In genomic region chr2:15788458-15789229, GRCh38 we compare ENCODE assay signal across 22 cellular contexts.
"Had no signal": no experiment of that assay in that cellular context is flagged by ENCODE, and none has a peak within 500 bp of the region (broad histone marks: within the 10 kb centered on the region; RNA-seq: fewer than 3 reads in every experiment).

No MANE protein-coding gene starts in this region.

- H3K9me3 ChIP-seq: breast epithelium, lower lobe of right lung, right atrium auricular region, tibial artery had no signal

- H3K4me3 ChIP-seq: breast epithelium, coronary artery, dorsolateral prefrontal cortex, lower lobe of right lung, right atrium auricular region, smooth muscle cell, tibial artery had no signal

- H3K4me1 ChIP-seq: breast epithelium, lower lobe of right lung, tibial artery had no signal

- H3K27me3 ChIP-seq: right atrium auricular region had no signal

- H3K27ac ChIP-seq: breast epithelium, coronary artery, dorsolateral prefrontal cortex, lower lobe of right lung, right atrium auricular region, tibial artery had no signal

- H3K36me3 ChIP-seq: breast epithelium, lower lobe of right lung, right atrium auricular region, tibial artery had no signal

- H3K4me1 Mint-ChIP-seq: memory B cell; stimulated activated effector memory CD8-positive, alpha-beta T cell treated with anti-CD3 and anti-CD28 coated beads, Interleukin-12 subunit alpha, Interleukin-12 subunit beta, amount 100 ng/mL, for 72 hours had no signal

- H3K9me3 Mint-ChIP-seq: stimulated activated effector memory CD8-positive, alpha-beta T cell treated with anti-CD3 and anti-CD28 coated beads, Interleukin-12 subunit alpha, Interleukin-12 subunit beta, amount 100 ng/mL, for 72 hours had no signal

- ATAC-seq: esophagus mucosa; left lobe of liver; lower lobe of right lung; natural killer cell treated with Interleukin-12 subunit alpha and Interleukin-12 subunit beta and Interleukin-15 and Interleukin-18, amount 100 ng/mL, for 72 hours; stimulated activated effector memory CD8-positive, alpha-beta T cell treated with anti-CD3 and anti-CD28 coated beads, Interleukin-12 subunit alpha, Interleukin-12 subunit beta, amount 100 ng/mL, for 72 hours; stimulated activated naive CD8-positive, alpha-beta T cell treated with anti-CD3 and anti-CD28 coated beads, Interleukin-15, Interleukin-2, amounts not matched to agents 100 U/mL and 50 U/mL, for 24 hours had no signal

- H3K36me3 Mint-ChIP-seq: memory B cell; natural killer cell treated with Interleukin-12 subunit alpha and Interleukin-12 subunit beta and Interleukin-15 and Interleukin-18, amount 100 ng/mL, for 72 hours; stimulated activated effector memory CD8-positive, alpha-beta T cell treated with anti-CD3 and anti-CD28 coated beads, Interleukin-12 subunit alpha, Interleukin-12 subunit beta, amount 100 ng/mL, for 72 hours had no signal

- H3K4me2 ChIP-seq: smooth muscle cell had no signal

- H3K27ac Mint-ChIP-seq: memory B cell; natural killer cell treated with Interleukin-12 subunit alpha and Interleukin-12 subunit beta and Interleukin-15 and Interleukin-18, amount 100 ng/mL, for 72 hours; stimulated activated effector memory CD8-positive, alpha-beta T cell treated with anti-CD3 and anti-CD28 coated beads, Interleukin-12 subunit alpha, Interleukin-12 subunit beta, amount 100 ng/mL, for 72 hours had no signal

- DNase-seq: central memory CD4-positive, alpha-beta T cell; dorsolateral prefrontal cortex; effector memory CD4-positive, alpha-beta T cell; head of caudate nucleus; hippocampal formation; kidney glomerular epithelial cell; lower lobe of right lung; midbrain; stimulated activated CD4-positive, alpha-beta T cell treated with anti-CD3 and anti-CD28 coated beads, Interleukin-4, amount 100 ng/mL, for 1 hour; stimulated activated CD8-positive, alpha-beta memory T cell treated with anti-CD3 and anti-CD28 coated beads, Interleukin-4, amount 100 ng/mL, for 48 hours; stimulated activated naive CD8-positive, alpha-beta T cell treated with anti-CD3 and anti-CD28 coated beads, Interleukin-15, Interleukin-2, amounts not matched to agents 100 U/mL and 50 U/mL, for 24 hours; tibial artery had no signal

- H3K4me3 Mint-ChIP-seq: memory B cell; natural killer cell treated with Interleukin-12 subunit alpha and Interleukin-12 subunit beta and Interleukin-15 and Interleukin-18, amount 100 ng/mL, for 72 hours; stimulated activated effector memory CD8-positive, alpha-beta T cell treated with anti-CD3 and anti-CD28 coated beads, Interleukin-12 subunit alpha, Interleukin-12 subunit beta, amount 100 ng/mL, for 72 hours had no signal

- FAIRE-seq: endometrium had no signal
